ENCODE assay signal across 17 cellular contexts in the genomic region with DNA sequence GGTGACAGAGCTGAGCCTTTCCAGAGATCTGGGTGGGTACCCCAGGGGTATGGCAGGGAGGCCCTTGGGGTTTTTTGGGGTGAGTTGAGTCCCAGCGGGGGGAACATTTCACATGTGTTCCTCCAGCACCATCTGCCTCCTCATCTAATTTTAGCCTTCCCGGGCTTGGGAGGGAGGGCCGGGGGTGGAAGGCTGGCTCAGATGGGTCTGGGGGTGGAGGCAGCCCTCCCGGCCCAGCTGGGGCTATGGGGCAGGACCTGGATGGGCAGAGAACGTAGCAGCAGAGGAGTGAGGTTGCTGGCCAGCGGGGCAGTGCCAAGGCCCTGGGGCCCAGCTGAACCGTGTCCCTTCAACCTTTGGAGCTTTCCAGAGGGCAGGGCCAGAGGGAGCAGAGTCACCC.
"Had no signal": no experiment of that assay in that cellular context is flagged by ENCODE, and none has a peak within 500 bp of the region (broad histone marks: within the 10 kb centered on the region; RNA-seq: fewer than 3 reads in every experiment).

No MANE protein-coding gene starts in this region.

- H3K36me3 Mint-ChIP-seq: activated naive CD8-positive, alpha-beta T cell treated with anti-CD3 and anti-CD28 coated beads, Interleukin-2, amount 10 ng/mL, durations not matched to agents 7 days and 5 days; natural killer cell treated with Interleukin-12 subunit alpha and Interleukin-12 subunit beta and Interleukin-15 and Interleukin-18, amount 100 ng/mL, for 72 hours had no signal

- H3K27me3 Mint-ChIP-seq: activated CD4-positive, alpha-beta memory T cell treated with anti-CD3 and anti-CD28 coated beads, Interleukin-2, amount 10 ng/mL, durations not matched to agents 7 days and 5 days; activated naive CD8-positive, alpha-beta T cell treated with anti-CD3 and anti-CD28 coated beads, Interleukin-2, amount 10 ng/mL, durations not matched to agents 7 days and 5 days; natural killer cell treated with Interleukin-12 subunit alpha and Interleukin-12 subunit beta and Interleukin-15 and Interleukin-18, amount 100 ng/mL, for 72 hours; T-helper 17 cell had no signal

- H3K4me1 Mint-ChIP-seq: activated CD4-positive, alpha-beta memory T cell treated with anti-CD3 and anti-CD28 coated beads, Interleukin-2, amount 10 ng/mL, durations not matched to agents 7 days and 5 days; activated naive CD8-positive, alpha-beta T cell treated with anti-CD3 and anti-CD28 coated beads, Interleukin-2, amount 10 ng/mL, durations not matched to agents 7 days and 5 days had no signal

- H3K4me3 Mint-ChIP-seq: activated CD4-positive, alpha-beta memory T cell treated with anti-CD3 and anti-CD28 coated beads, Interleukin-2, amount 10 ng/mL, durations not matched to agents 7 days and 5 days; activated naive CD4-positive, alpha-beta T cell treated with anti-CD3 and anti-CD28 coated beads for 36 hours; activated naive CD8-positive, alpha-beta T cell treated with anti-CD3 and anti-CD28 coated beads, Interleukin-2, amount 10 ng/mL, durations not matched to agents 7 days and 5 days; activated T-cell treated with anti-CD3 and anti-CD28 coated beads, Interleukin-2, amount 50 U/mL, for 72 hours; natural killer cell treated with Interleukin-12 subunit alpha and Interleukin-12 subunit beta and Interleukin-15 and Interleukin-18, amount 100 ng/mL, for 72 hours; T-helper 17 cell had no signal

- H3K27ac Mint-ChIP-seq: activated CD4-positive, alpha-beta memory T cell treated with anti-CD3 and anti-CD28 coated beads, Interleukin-2, amount 10 ng/mL, durations not matched to agents 7 days and 5 days; activated naive CD4-positive, alpha-beta T cell treated with anti-CD3 and anti-CD28 coated beads for 36 hours; activated naive CD8-positive, alpha-beta T cell treated with anti-CD3 and anti-CD28 coated beads, Interleukin-2, amount 10 ng/mL, durations not matched to agents 7 days and 5 days; activated T-cell treated with anti-CD3 and anti-CD28 coated beads, Interleukin-2, amount 50 U/mL, for 72 hours; natural killer cell treated with Interleukin-12 subunit alpha and Interleukin-12 subunit beta and Interleukin-15 and Interleukin-18, amount 100 ng/mL, for 72 hours; T-helper 17 cell had no signal

- DNase-seq: activated CD4-positive, alpha-beta memory T cell treated with anti-CD3 and anti-CD28 coated beads, Interleukin-2, amount 10 ng/mL, durations not matched to agents 7 days and 5 days; activated CD4-positive, alpha-beta T cell treated with anti-CD3 and anti-CD28 coated beads for 4 hours; activated CD4-positive, CD25-positive, alpha-beta regulatory T cell; activated effector memory CD4-positive, alpha-beta T cell treated with Interleukin-2 at 50 U/mL for 16 hours; activated naive CD4-positive, alpha-beta T cell treated with anti-CD3 and anti-CD28 coated beads for 36 hours; activated naive CD8-positive, alpha-beta T cell treated with anti-CD3 and anti-CD28 coated beads, Interleukin-2, amount 10 ng/mL, durations not matched to agents 7 days and 5 days; activated T-cell treated with anti-CD3 and anti-CD28 coated beads, Interleukin-2, amount 50 U/mL, for 72 hours; amniotic stem cell; gastrocnemius medialis; midbrain; ovary; spleen; stimulated activated CD4-positive, alpha-beta T cell treated with anti-CD3 and anti-CD28 coated beads, Interleukin-4, amount 100 ng/mL, for 1 hour; stimulated activated naive CD8-positive, alpha-beta T cell treated with anti-CD3 and anti-CD28 coated beads, Interleukin-15, Interleukin-2, amounts not matched to agents 100 U/mL and 50 U/mL, for 24 hours; T-helper 17 cell; upper lobe of left lung had no signal

- H3K9me3 Mint-ChIP-seq: activated CD4-positive, alpha-beta memory T cell treated with anti-CD3 and anti-CD28 coated beads, Interleukin-2, amount 10 ng/mL, durations not matched to agents 7 days and 5 days; activated naive CD4-positive, alpha-beta T cell treated with anti-CD3 and anti-CD28 coated beads for 36 hours; activated naive CD8-positive, alpha-beta T cell treated with anti-CD3 and anti-CD28 coated beads, Interleukin-2, amount 10 ng/mL, durations not matched to agents 7 days and 5 days; activated T-cell treated with anti-CD3 and anti-CD28 coated beads, Interleukin-2, amount 50 U/mL, for 72 hours; natural killer cell treated with Interleukin-12 subunit alpha and Interleukin-12 subunit beta and Interleukin-15 and Interleukin-18, amount 100 ng/mL, for 72 hours had no signal

- ATAC-seq: activated T-cell treated with anti-CD3 and anti-CD28 coated beads, Interleukin-2, amount 50 U/mL, for 72 hours; gastrocnemius medialis; natural killer cell treated with Interleukin-12 subunit alpha and Interleukin-12 subunit beta and Interleukin-15 and Interleukin-18, amount 100 ng/mL, for 72 hours; stimulated activated naive CD8-positive, alpha-beta T cell treated with anti-CD3 and anti-CD28 coated beads, Interleukin-15, Interleukin-2, amounts not matched to agents 100 U/mL and 50 U/mL, for 24 hours; T-helper 17 cell had no signal
